In the genomic region with DNA sequence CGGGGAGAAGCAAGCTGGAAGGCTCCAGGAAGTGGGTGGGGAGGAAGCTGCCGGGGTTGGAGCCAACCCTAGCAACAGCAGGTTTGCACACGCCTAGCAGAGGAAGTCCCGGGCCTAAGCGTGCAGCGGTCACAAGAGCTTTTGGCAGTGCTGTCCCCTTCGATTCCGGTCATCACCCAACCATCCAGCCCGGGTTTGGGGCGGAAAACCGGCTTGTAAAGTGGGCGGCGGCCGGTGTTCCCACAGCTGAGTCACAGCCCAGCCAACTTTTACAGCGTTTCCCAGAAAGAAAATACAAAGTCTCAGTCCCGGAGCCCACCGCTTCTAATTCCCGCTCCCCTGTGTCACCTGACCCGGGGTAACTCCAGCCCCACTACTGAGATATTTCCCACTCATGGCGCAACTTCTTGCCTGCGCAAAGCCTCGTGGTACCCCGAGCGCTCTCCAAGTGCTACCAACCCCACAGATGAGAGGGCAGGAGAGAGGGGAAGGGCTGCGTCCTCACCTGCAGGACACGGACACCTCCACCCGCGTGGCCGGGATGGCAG, we compare ENCODE assay signal across 8 cellular contexts. TPM values are rescaled to one million over a fixed set of nuclear protein-coding genes. Genes with fewer than 3 reads are reported as not detected.
A peak's percentile ranks its signal among the peaks of the same experiment; 100 is the strongest.
DNase-seq lines count a peak whose midpoint lies in the region; ATAC-seq and TF ChIP-seq lines count a peak whose summit lies in the region.

No MANE protein-coding gene starts in this region.

- in situ Hi-C loops in GM18951 (cut with MboI; ENCODE audit: low sequenced_read_pairs, unreplicated experiment): loop anchor here (10.0 to 25.0 kb wide), 3 partner anchors 130 to 568 kb away; no protein-coding TSS in a partner anchor

- H3K27me3 Mint-ChIP-seq in activated naive CD8-positive, alpha-beta T cell treated with anti-CD3 and anti-CD28 coated beads for 36 hours: peaks cover 46% of the 10 kb centered on the region

- no peak overlapping the region for H3K9ac ChIP-seq in parathyroid adenoma

- peaks cover 20% of the 10 kb centered on the region for H3K4me1 Mint-ChIP-seq in activated naive CD8-positive, alpha-beta T cell treated with anti-CD3 and anti-CD28 coated beads for 36 hours

- H3K79me2 ChIP-seq in ACC112 (ENCODE audit: control insufficient read depth, insufficient read depth, low read length, unreplicated experiment) (peaks cover 8% of the 10 kb centered on the region), parathyroid adenoma (no peaks in the 10 kb centered on the region)

- H2AFZ ChIP-seq in ACC112 (ENCODE audit: low read length, unreplicated experiment): peak overlapping the region; percentile 93
- peak overlapping the region; percentile 73 for H2AFZ ChIP-seq in parathyroid adenoma

- H3K4me1 ChIP-seq in ACC112 (ENCODE audit: control insufficient read depth, insufficient read depth, low read length, unreplicated experiment) (no peaks in the 10 kb centered on the region), cardiac muscle cell (ENCODE audit: low read depth) (no peaks in the 10 kb centered on the region), parathyroid adenoma (no peaks in the 10 kb centered on the region)

- H3K9me3 ChIP-seq in cardiac muscle cell (ENCODE audit: low read depth) (no peaks in the 10 kb centered on the region), parathyroid adenoma (ENCODE audit: control insufficient read depth, low read length) (no peaks in the 10 kb centered on the region)

- H3K27me3 ChIP-seq in ACC112 (ENCODE audit: insufficient read depth, low read length) (no peaks in the 10 kb centered on the region; the same call in 1 of the 2 replicates), cardiac muscle cell (peaks cover 24% of the 10 kb centered on the region), parathyroid adenoma (ENCODE audit: control insufficient read depth, insufficient read depth, low read length) (no peaks in the 10 kb centered on the region)

- no peaks in the 10 kb centered on the region for H3K9me3 Mint-ChIP-seq in activated naive CD8-positive, alpha-beta T cell treated with anti-CD3 and anti-CD28 coated beads for 36 hours

- no peaks in the 10 kb centered on the region for H3K36me3 Mint-ChIP-seq in activated naive CD8-positive, alpha-beta T cell treated with anti-CD3 and anti-CD28 coated beads for 36 hours

- peak overlapping the region; percentile 76 for H3K27ac ChIP-seq in ACC112 (ENCODE audit: low read depth, low read length)
- no peak overlapping the region for H3K27ac ChIP-seq in cardiac muscle cell
- peak overlapping the region; percentile 88 for H3K27ac ChIP-seq in parathyroid adenoma

- peak overlapping the region; percentile 84 for H3K4me3 Mint-ChIP-seq in activated naive CD8-positive, alpha-beta T cell treated with anti-CD3 and anti-CD28 coated beads for 36 hours

- H3K4me2 ChIP-seq in parathyroid adenoma (ENCODE audit: low read length): peak overlapping the region; percentile 92

- TF ChIP-seq POLR2A in GM18951 (IDR thresholded peaks at IDR 0.05; ENCODE audit: extremely low read depth, insufficient read depth, insufficient read length): peak; percentile 57

- H3K4me3 ChIP-seq in ACC112 (ENCODE audit: low read depth, low read length) (peak overlapping the region; percentile 91), cardiac muscle cell (peak overlapping the region; percentile 38), parathyroid adenoma (ENCODE audit: low read depth, low read length) (peak overlapping the region; percentile 57)

- DNase-seq in SHP77 (lab: John Stamatoyannopoulos, UW): peak; percentile 77 to 88
- DNase-seq in activated naive CD8-positive, alpha-beta T cell treated with anti-CD3 and anti-CD28 coated beads for 36 hours: peak; percentile 38
- peak in 1 of 2 donors; percentile 87 for DNase-seq in cardiac muscle cell (ENCODE audit: low read depth in 1 of 2, low spot score in 1 of 2)
- no peak for DNase-seq in NCI-H345 treated with DMSO at 0.1 percent for 48 hours (lab: John Stamatoyannopoulos, UW; ENCODE audit: unreplicated experiment)

- peak overlapping the region; percentile 88 for H3K27ac Mint-ChIP-seq in activated naive CD8-positive, alpha-beta T cell treated with anti-CD3 and anti-CD28 coated beads for 36 hours

- ATAC-seq in HG03097 (IDR thresholded peaks at IDR 0.05; ENCODE audit: low FRiP score, unreplicated experiment): peak; percentile 65

- H3K36me3 ChIP-seq in ACC112 (ENCODE audit: insufficient read depth, low read length) (no peaks in the 10 kb centered on the region), cardiac muscle cell (no peaks in the 10 kb centered on the region), parathyroid adenoma (ENCODE audit: control insufficient read depth, insufficient read depth, low read length) (no peaks in the 10 kb centered on the region)

- TF ChIP-seq CTCF in cardiac muscle cell (IDR thresholded peaks at IDR 0.05; ENCODE audit: low read depth, low read length) (no peak), parathyroid adenoma (IDR thresholded peaks at IDR 0.05) (no peak)

RNA-seq across cellular contexts. Expression of a gene that starts 0.4 kb away (rescaled TPM):
- 1 to 10 TPM; 2.3 to 4.2 TPM for total RNA-seq in activated naive CD8-positive, alpha-beta T cell treated with anti-CD3 and anti-CD28 coated beads for 36 hours
- total RNA-seq in cardiac muscle cell: 0.60 and 0.81 TPM in 2 replicates
- polyA plus RNA-seq in cardiac muscle cell: 0.12 and 0.42 TPM in 2 replicates

Comparison
In these comparisons a context has a peak if more than half of its experiments do, and no peak if none do; other contexts are left out.
1. H3K4me3 ChIP-seq: peak in every context shown above with its lines; median percentile 91 in ACC112; 57 in parathyroid adenoma; 38 in cardiac muscle cell.